15 cellular contexts compared by ENCODE assay signal in the genomic region with DNA sequence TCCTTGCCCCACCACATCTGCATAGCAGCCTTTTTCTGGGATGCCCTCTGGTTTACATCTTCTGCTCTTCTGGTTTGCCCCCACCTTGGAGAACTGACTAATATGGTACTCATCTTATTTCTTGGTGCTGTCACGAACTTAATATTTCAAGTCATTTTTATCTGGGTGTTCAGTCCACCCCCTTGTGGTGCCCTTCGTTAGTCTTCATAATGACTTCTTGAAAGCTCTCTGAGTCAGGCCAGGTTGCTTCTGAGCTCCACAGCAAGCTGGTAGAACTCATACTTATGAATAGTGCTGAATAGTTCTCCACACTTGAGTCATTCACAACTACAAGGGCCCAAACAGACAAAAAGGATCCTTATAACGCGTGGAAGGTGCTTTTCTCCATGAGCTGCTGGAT.
DNase-seq lines count a peak whose midpoint lies in the region; ATAC-seq and TF ChIP-seq lines count a peak whose summit lies in the region.
"Had no signal": no experiment of that assay in that cellular context is flagged by ENCODE, and none has a peak within 500 bp of the region (broad histone marks: within the 10 kb centered on the region; RNA-seq: fewer than 3 reads in every experiment).

No MANE protein-coding gene starts in this region.

- H3K27ac ChIP-seq in angular gyrus (ENCODE audit: low read depth, low read length) (peak overlapping the region; percentile 80), subcutaneous abdominal adipose tissue (ENCODE audit: low read depth, low read length) (peak overlapping the region; percentile 24)

- no peaks in the 10 kb centered on the region for H3K27me3 ChIP-seq in subcutaneous abdominal adipose tissue (ENCODE audit: control insufficient read depth in 5 of 5, insufficient read depth in 4 of 5, low read length in 5 of 5)

- H3K9me3 ChIP-seq in subcutaneous abdominal adipose tissue (ENCODE audit: control insufficient read depth in 5 of 5, low read length in 5 of 5) = no peaks in the 10 kb centered on the region

- no peak for ATAC-seq in HG03378 (IDR thresholded peaks at IDR 0.05; ENCODE audit: unreplicated experiment)
- ATAC-seq in GM18505 (IDR thresholded peaks at IDR 0.05; ENCODE audit: unreplicated experiment) = no peak
- no peak for ATAC-seq in HG03520 (IDR thresholded peaks at IDR 0.05; ENCODE audit: unreplicated experiment)
- ATAC-seq: activated CD8-positive, alpha-beta T cell treated with anti-CD3 and anti-CD28 coated beads, Interleukin-2, amount 10 ng/mL, durations not matched to agents 7 days and 5 days; left lobe of liver had no signal

- TF ChIP-seq POLR2A in GM18505 (IDR thresholded peaks at IDR 0.05; ENCODE audit: borderline replicate concordance, extremely low read depth, insufficient read depth, insufficient read length) = no peak

- peak; percentile 19 for DNase-seq in GOT3 (lab: John Stamatoyannopoulos, UW)
- peak; percentile 40 for DNase-seq in hepatic stellate cell (ENCODE audit: low spot score)
- no peak for DNase-seq in SIG-M5 treated with dmso at 0.1 percent for 504 hours (lab: John Stamatoyannopoulos, UW; ENCODE audit: unreplicated experiment)
- DNase-seq: activated CD8-positive, alpha-beta T cell treated with anti-CD3 and anti-CD28 coated beads, Interleukin-2, amount 10 ng/mL, durations not matched to agents 7 days and 5 days; activated naive CD8-positive, alpha-beta T cell treated with anti-CD3 and anti-CD28 coated beads for 36 hours; DMS 273 treated with DMSO at 0.1 percent for 48 hours; erythroblast; NCI-H524 treated with DMSO at 0.1 percent for 48 hours; T-helper 1 cell had no signal

- H3K4me1 ChIP-seq in subcutaneous abdominal adipose tissue (ENCODE audit: control insufficient read depth in 5 of 5, insufficient read depth in 5 of 5, low read length in 5 of 5) = peaks cover 0 to 13% (median 8%) of the 10 kb centered on the region in 5 donors

- peak overlapping the region in 4 of 5 donors; percentile 7 to 40 (median 22) for H3K4me3 ChIP-seq in subcutaneous abdominal adipose tissue (ENCODE audit: low read depth in 1 of 5, low read length in 5 of 5)

- H3K9ac ChIP-seq in subcutaneous abdominal adipose tissue (ENCODE audit: low read length in 5 of 5) = peak overlapping the region in 1 of 5 donors; percentile 36

- no peaks in the 10 kb centered on the region for H3K36me3 ChIP-seq in subcutaneous abdominal adipose tissue (ENCODE audit: control insufficient read depth in 5 of 5, insufficient read depth in 5 of 5, low read length in 5 of 5)
